27 cellular contexts compared by ENCODE assay signal in the genomic region with DNA sequence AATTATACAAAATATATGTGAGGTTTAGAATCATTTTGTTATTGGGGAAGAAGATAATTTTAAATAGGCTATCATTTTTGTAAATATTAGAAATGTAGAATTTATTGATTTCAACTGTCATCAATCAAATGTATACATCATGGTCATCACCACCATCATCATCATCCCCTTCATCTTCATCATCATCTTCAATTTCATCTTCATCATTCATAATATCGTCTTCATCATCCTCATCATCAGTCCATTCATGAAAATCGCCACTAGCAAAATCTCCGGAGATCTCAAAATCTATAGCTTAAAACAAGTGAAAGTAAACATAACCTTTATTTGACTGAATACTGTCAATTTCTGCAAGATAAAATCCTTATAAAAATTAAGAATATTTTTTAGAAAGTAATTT.
"Had no signal": no experiment of that assay in that cellular context is flagged by ENCODE, and none has a peak within 500 bp of the region (broad histone marks: within the 10 kb centered on the region; RNA-seq: fewer than 3 reads in every experiment).

No MANE protein-coding gene starts in this region.

- H3K27ac Mint-ChIP-seq: dendritic cell treated with granulocyte-macrophage colony-stimulating factor and Interleukin-4, amounts not matched to agents 40 ng/mL and 50 ng/mL, for 4 days; effector memory CD8-positive, alpha-beta T cell; endodermal cell had no signal

- H3K4me1 Mint-ChIP-seq: endodermal cell had no signal

- H3K4me3 Mint-ChIP-seq: dendritic cell treated with granulocyte-macrophage colony-stimulating factor and Interleukin-4, amounts not matched to agents 40 ng/mL and 50 ng/mL, for 4 days; effector memory CD8-positive, alpha-beta T cell; endodermal cell had no signal

- H3K4me3 ChIP-seq: colonic mucosa, coronary artery, dorsolateral prefrontal cortex, esophagus muscularis mucosa, esophagus squamous epithelium, gastrocnemius medialis, gastroesophageal sphincter, heart left ventricle, heart right ventricle had no signal

- H3K9me3 ChIP-seq: colonic mucosa, esophagus muscularis mucosa, esophagus squamous epithelium, gastrocnemius medialis, gastroesophageal sphincter, heart left ventricle had no signal

- H3K27ac ChIP-seq: colonic mucosa, coronary artery, dorsolateral prefrontal cortex, epithelial cell of prostate, esophagus muscularis mucosa, esophagus squamous epithelium, foreskin keratinocyte, gastrocnemius medialis, gastroesophageal sphincter, heart left ventricle, heart right ventricle had no signal

- FAIRE-seq: endometrium, endothelial cell of umbilical vein had no signal

- H3K27me3 Mint-ChIP-seq: dendritic cell treated with granulocyte-macrophage colony-stimulating factor and Interleukin-4, amounts not matched to agents 40 ng/mL and 50 ng/mL, for 4 days; effector memory CD8-positive, alpha-beta T cell had no signal

- DNase-seq: colonic mucosa; cortex of kidney; dermis blood vessel endothelial cell; dorsolateral prefrontal cortex; effector CD4-positive, alpha-beta T cell; effector CD8-positive, alpha-beta T cell; effector memory CD4-positive, alpha-beta T cell; effector memory CD8-positive, alpha-beta T cell; endodermal cell; erythroblast; esophagus squamous epithelium; foreskin fibroblast; foreskin keratinocyte; foreskin melanocyte; gastrocnemius medialis; glutamatergic neuron; head of caudate nucleus; heart left ventricle; heart right ventricle had no signal

- H3K36me3 ChIP-seq: colonic mucosa, esophagus muscularis mucosa, esophagus squamous epithelium, gastrocnemius medialis, gastroesophageal sphincter, heart left ventricle, heart right ventricle had no signal

- H3K27me3 ChIP-seq: colonic mucosa, dorsolateral prefrontal cortex, esophagus muscularis mucosa, esophagus squamous epithelium, foreskin keratinocyte, gastrocnemius medialis, gastroesophageal sphincter, heart left ventricle, heart right ventricle had no signal

- ATAC-seq: effector memory CD8-positive, alpha-beta T cell; esophagus mucosa; foreskin keratinocyte; gastrocnemius medialis; gastroesophageal sphincter; heart left ventricle; heart right ventricle had no signal

- H3K9me3 Mint-ChIP-seq: dendritic cell treated with granulocyte-macrophage colony-stimulating factor and Interleukin-4, amounts not matched to agents 40 ng/mL and 50 ng/mL, for 4 days; endodermal cell had no signal

- H3K4me1 ChIP-seq: colonic mucosa, esophagus muscularis mucosa, esophagus squamous epithelium, foreskin keratinocyte, gastrocnemius medialis, gastroesophageal sphincter, heart left ventricle, heart right ventricle had no signal
